10 cellular contexts compared by ENCODE assay signal in genomic region chr3:10437995-10438901, GRCh38.
DNase-seq lines count a peak whose midpoint lies in the region; ATAC-seq, FAIRE-seq and TF ChIP-seq lines count a peak whose summit lies in the region.
"Had no signal": no experiment of that assay in that cellular context is flagged by ENCODE, and none has a peak within 500 bp of the region (broad histone marks: within the 10 kb centered on the region; RNA-seq: fewer than 3 reads in every experiment).

No MANE protein-coding gene starts in this region.

- no peak for FAIRE-seq in H54 (lab: Jason Lieb, UNC)

- no peaks in the 10 kb centered on the region for H3K27me3 Mint-ChIP-seq in activated T-helper 1 cell treated with anti-CD3 and anti-CD28 coated beads, Interleukin-12 subunit alpha, Interleukin-12 subunit beta, Interleukin-2, Interleukin-4 antibody, amounts not matched to agents 30 ng/mL and 10 ng/mL and 1 ng/mL, durations not matched to agents 14 hours and 24 hours and 36 hours (ENCODE audit: insufficient read depth)

- peak overlapping the region; percentile 64 for H3K27ac Mint-ChIP-seq in activated T-helper 1 cell treated with anti-CD3 and anti-CD28 coated beads, Interleukin-12 subunit alpha, Interleukin-12 subunit beta, Interleukin-2, Interleukin-4 antibody, amounts not matched to agents 30 ng/mL and 10 ng/mL and 1 ng/mL, durations not matched to agents 14 hours and 24 hours and 36 hours

- no peak for ATAC-seq in HG03095 (IDR thresholded peaks at IDR 0.05; ENCODE audit: unreplicated experiment)

- DNase-seq in AG08395 (ENCODE audit: low spot score) (peak; percentile 55), H54 (ENCODE audit: insufficient read length, low spot score) (peak; percentile 86), kidney epithelial cell (ENCODE audit: low read depth) (peak; percentile 10), inferior parietal cortex (ENCODE audit: extremely low spot score) (no peak), HuH-7 (ENCODE audit: low spot score) (no peak), UCSD-AML1 (lab: John Stamatoyannopoulos, UW; ENCODE audit: unreplicated experiment) (no peak)
- no peak for DNase-seq in activated T-helper 1 cell treated with anti-CD3 and anti-CD28 coated beads, Interleukin-12 subunit alpha, Interleukin-12 subunit beta, Interleukin-2, Interleukin-4 antibody, amounts not matched to agents 30 ng/mL and 10 ng/mL and 1 ng/mL, durations not matched to agents 14 hours and 24 hours and 36 hours (ENCODE audit: low spot score)
- DNase-seq: NCI-H2081 had no signal

- H3K4me3 Mint-ChIP-seq in activated T-helper 1 cell treated with anti-CD3 and anti-CD28 coated beads, Interleukin-12 subunit alpha, Interleukin-12 subunit beta, Interleukin-2, Interleukin-4 antibody, amounts not matched to agents 30 ng/mL and 10 ng/mL and 1 ng/mL, durations not matched to agents 14 hours and 24 hours and 36 hours: no peak overlapping the region

- H3K36me3 ChIP-seq in kidney epithelial cell (ENCODE audit: control insufficient read depth, insufficient read depth, low read length): no peaks in the 10 kb centered on the region

- H3K4me1 Mint-ChIP-seq in activated T-helper 1 cell treated with anti-CD3 and anti-CD28 coated beads, Interleukin-12 subunit alpha, Interleukin-12 subunit beta, Interleukin-2, Interleukin-4 antibody, amounts not matched to agents 30 ng/mL and 10 ng/mL and 1 ng/mL, durations not matched to agents 14 hours and 24 hours and 36 hours (ENCODE audit: low read depth): peaks cover 29% of the 10 kb centered on the region

- no peaks in the 10 kb centered on the region for H3K36me3 Mint-ChIP-seq in activated T-helper 1 cell treated with anti-CD3 and anti-CD28 coated beads, Interleukin-12 subunit alpha, Interleukin-12 subunit beta, Interleukin-2, Interleukin-4 antibody, amounts not matched to agents 30 ng/mL and 10 ng/mL and 1 ng/mL, durations not matched to agents 14 hours and 24 hours and 36 hours (ENCODE audit: low read depth)

- TF ChIP-seq CTCF in kidney epithelial cell (IDR thresholded peaks at IDR 0.05; ENCODE audit: insufficient read depth, low read length, poor library complexity, severe bottlenecking): no peak

- TF ChIP-seq POLR2A in H54 (IDR thresholded peaks at IDR 0.05; ENCODE audit: low read depth, low read length): no peak; the same call in 1 of the 2 replicates

- H3K4me3 ChIP-seq in kidney epithelial cell (ENCODE audit: low read depth, low read length): no peak overlapping the region
- H3K4me3 ChIP-seq: coronary artery had no signal

- no peaks in the 10 kb centered on the region for H3K27me3 ChIP-seq in kidney epithelial cell (ENCODE audit: control insufficient read depth, insufficient read depth, low read length)

- no peaks in the 10 kb centered on the region for H3K9me3 Mint-ChIP-seq in activated T-helper 1 cell treated with anti-CD3 and anti-CD28 coated beads, Interleukin-12 subunit alpha, Interleukin-12 subunit beta, Interleukin-2, Interleukin-4 antibody, amounts not matched to agents 30 ng/mL and 10 ng/mL and 1 ng/mL, durations not matched to agents 14 hours and 24 hours and 36 hours

- intact Hi-C loops in activated T-helper 1 cell treated with anti-CD3 and anti-CD28 coated beads, Interleukin-12 subunit alpha, Interleukin-12 subunit beta, Interleukin-2, Interleukin-4 antibody, amounts not matched to agents 30 ng/mL and 10 ng/mL and 1 ng/mL, durations not matched to agents 14 hours and 24 hours and 36 hours (cut with micrococcal nuclease): loop anchor here (1.0 to 5.0 kb wide), 3 partner anchors 71 to 1184 kb away; no protein-coding TSS in a partner anchor

Comparison
In these comparisons a context has a peak if more than half of its experiments do, and no peak if none do; other contexts are left out.
1. DNase-seq: peak in AG08395 (single experiment), H54 (single experiment) and kidney epithelial cell (single experiment); none in activated T-helper 1 cell treated with anti-CD3 and anti-CD28 coated beads, Interleukin-12 subunit alpha, Interleukin-12 subunit beta, Interleukin-2, Interleukin-4 antibody, amounts not matched to agents 30 ng/mL and 10 ng/mL and 1 ng/mL, durations not matched to agents 14 hours and 24 hours and 36 hours (single experiment), inferior parietal cortex (single experiment), HuH-7 (single experiment) and UCSD-AML1 (single experiment).